ENCODE assay signal across 21 cellular contexts in the genomic region with DNA sequence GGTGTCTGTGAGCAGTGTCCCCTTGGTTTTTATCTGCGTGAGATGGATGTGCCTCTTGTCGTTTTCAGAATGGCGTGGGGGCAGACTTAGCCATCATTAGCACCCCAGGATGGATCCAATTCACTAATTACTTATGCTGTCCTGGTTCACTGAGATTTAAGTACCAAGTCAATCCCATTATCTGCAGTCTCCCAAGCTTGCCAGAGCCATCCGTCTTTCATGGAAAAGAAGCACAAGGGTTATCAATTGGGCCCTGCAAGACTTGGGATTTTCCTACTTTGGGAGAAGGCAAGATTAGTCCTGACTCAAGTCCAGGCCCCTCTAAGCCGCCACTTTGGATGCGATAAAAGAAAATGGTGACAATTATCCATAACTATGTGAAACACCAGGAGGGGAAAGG.
"Had no signal": no experiment of that assay in that cellular context is flagged by ENCODE, and none has a peak within 500 bp of the region (broad histone marks: within the 10 kb centered on the region; RNA-seq: fewer than 3 reads in every experiment).

No MANE protein-coding gene starts in this region.

- H3K4me1 ChIP-seq: colonic mucosa, gastrocnemius medialis, heart left ventricle, prostate gland, sigmoid colon, thyroid gland, vagina had no signal

- H2AFZ ChIP-seq: hepatocyte had no signal

- H3K27ac Mint-ChIP-seq: dendritic cell treated with granulocyte-macrophage colony-stimulating factor and Interleukin-4, amounts not matched to agents 40 ng/mL and 50 ng/mL, for 4 days; effector memory CD8-positive, alpha-beta T cell; naive thymus-derived CD8-positive, alpha-beta T cell; nephron progenitor cell; stimulated activated effector memory CD8-positive, alpha-beta T cell treated with anti-CD3 and anti-CD28 coated beads, Interleukin-12 subunit alpha, Interleukin-12 subunit beta, amount 100 ng/mL, for 72 hours had no signal

- H3K4me2 ChIP-seq: hepatocyte had no signal

- H3K9me3 Mint-ChIP-seq: dendritic cell treated with granulocyte-macrophage colony-stimulating factor and Interleukin-4, amounts not matched to agents 40 ng/mL and 50 ng/mL, for 4 days; nephron progenitor cell had no signal

- H3K4me3 Mint-ChIP-seq: dendritic cell treated with granulocyte-macrophage colony-stimulating factor and Interleukin-4, amounts not matched to agents 40 ng/mL and 50 ng/mL, for 4 days; effector memory CD8-positive, alpha-beta T cell; naive thymus-derived CD8-positive, alpha-beta T cell; nephron progenitor cell; stimulated activated effector memory CD8-positive, alpha-beta T cell treated with anti-CD3 and anti-CD28 coated beads, Interleukin-12 subunit alpha, Interleukin-12 subunit beta, amount 100 ng/mL, for 72 hours had no signal

- H3K27me3 ChIP-seq: colonic mucosa, gastrocnemius medialis, heart left ventricle, hepatocyte, sigmoid colon, stomach, thyroid gland, vagina had no signal

- H3K9me3 ChIP-seq: colonic mucosa, gastrocnemius medialis, heart left ventricle, prostate gland, sigmoid colon, stomach, thyroid gland, vagina had no signal

- H3K36me3 Mint-ChIP-seq: naive thymus-derived CD8-positive, alpha-beta T cell; stimulated activated effector memory CD8-positive, alpha-beta T cell treated with anti-CD3 and anti-CD28 coated beads, Interleukin-12 subunit alpha, Interleukin-12 subunit beta, amount 100 ng/mL, for 72 hours had no signal

- H3K4me3 ChIP-seq: colonic mucosa, gastrocnemius medialis, heart left ventricle, hepatocyte, prostate gland, sigmoid colon, stomach, thyroid gland, vagina had no signal

- DNase-seq: colonic mucosa; effector memory CD8-positive, alpha-beta T cell; foreskin fibroblast; gastrocnemius medialis; heart left ventricle; kidney; naive thymus-derived CD8-positive, alpha-beta T cell; nephron progenitor cell; right cardiac atrium; sigmoid colon; stimulated activated CD4-positive, alpha-beta T cell treated with anti-CD3 and anti-CD28 coated beads, Interleukin-2, amount 100 ng/mL, for 24 hours; stimulated activated CD4-positive, alpha-beta T cell treated with anti-CD3 and anti-CD28 coated beads, Interleukin-4, amount 100 ng/mL, for 24 hours; stimulated activated naive CD4-positive, alpha-beta T cell treated with Interleukin-2 at 50 U/mL for 16 hours; stomach; thyroid gland; trophoblast cell had no signal

- H3K4me1 Mint-ChIP-seq: naive thymus-derived CD8-positive, alpha-beta T cell; stimulated activated effector memory CD8-positive, alpha-beta T cell treated with anti-CD3 and anti-CD28 coated beads, Interleukin-12 subunit alpha, Interleukin-12 subunit beta, amount 100 ng/mL, for 72 hours had no signal

- H3K79me2 ChIP-seq: hepatocyte had no signal

- H3K36me3 ChIP-seq: colonic mucosa, gastrocnemius medialis, heart left ventricle, prostate gland, sigmoid colon, stomach, thyroid gland, vagina had no signal

- H3K27me3 Mint-ChIP-seq: dendritic cell treated with granulocyte-macrophage colony-stimulating factor and Interleukin-4, amounts not matched to agents 40 ng/mL and 50 ng/mL, for 4 days; effector memory CD8-positive, alpha-beta T cell; naive thymus-derived CD8-positive, alpha-beta T cell had no signal

- H3K27ac ChIP-seq: colonic mucosa, gastrocnemius medialis, heart left ventricle, hepatocyte, prostate gland, sigmoid colon, stomach, thyroid gland, vagina had no signal
